Comparison of ENCODE assay signal across 8 cellular contexts in genomic region chr16:27313422-27314160, GRCh38. TPM values are rescaled to one million over a fixed set of nuclear protein-coding genes. Genes with fewer than 3 reads are reported as not detected.
A peak's percentile ranks its signal among the peaks of the same experiment; 100 is the strongest.
DNase-seq lines count a peak whose midpoint lies in the region; ATAC-seq and TF ChIP-seq lines count a peak whose summit lies in the region.

Gene IL4R (plus strand): TSS chr16:27313974. CDS start chr16:27340204, 26,230 bp downstream.

- H3K9ac ChIP-seq in BLaER1 (peak within 1 kb of the TSS; percentile 86), endocrine pancreas (ENCODE audit: control insufficient read depth, insufficient read depth, low read length) (peak within 1 kb of the TSS; percentile 66)

- H3K36me3 ChIP-seq in BLaER1 (no peaks in the 10 kb centered on the region), endocrine pancreas (ENCODE audit: control insufficient read depth, insufficient read depth, low read length) (no peaks in the 10 kb centered on the region), mucosa of descending colon (ENCODE audit: low read depth) (no peaks in the 10 kb centered on the region)

- H3K27me3 ChIP-seq in BLaER1, result peaks cover 6% of the 10 kb centered on the region; the same call in 1 of the 2 replicates
- peaks cover 3% of the 10 kb centered on the region for H3K27me3 ChIP-seq in endocrine pancreas (ENCODE audit: control insufficient read depth, insufficient read depth, low read length)

- peak within 1 kb of the TSS; percentile 83 for H3K27ac ChIP-seq in BLaER1

- H3K4me3 Mint-ChIP-seq in activated CD4-positive, alpha-beta memory T cell treated with anti-CD3 and anti-CD28 coated beads, Interleukin-2, amount 10 ng/mL, durations not matched to agents 7 days and 5 days, result peak within 1 kb of the TSS; percentile 97

- peak within 1 kb of the TSS; percentile 98 for H3K27ac Mint-ChIP-seq in activated CD4-positive, alpha-beta memory T cell treated with anti-CD3 and anti-CD28 coated beads, Interleukin-2, amount 10 ng/mL, durations not matched to agents 7 days and 5 days

- H3K36me3 Mint-ChIP-seq in activated CD4-positive, alpha-beta memory T cell treated with anti-CD3 and anti-CD28 coated beads, Interleukin-2, amount 10 ng/mL, durations not matched to agents 7 days and 5 days (ENCODE audit: low read depth), result peaks cover 45% of the 10 kb centered on the region

- H3K9me3 Mint-ChIP-seq in activated CD4-positive, alpha-beta memory T cell treated with anti-CD3 and anti-CD28 coated beads, Interleukin-2, amount 10 ng/mL, durations not matched to agents 7 days and 5 days, result peaks cover 2% of the 10 kb centered on the region

- H3K4me2 ChIP-seq in BLaER1, result peak within 1 kb of the TSS; percentile 99

- ATAC-seq in GM21360 (IDR thresholded peaks at IDR 0.05; ENCODE audit: unreplicated experiment) (peak; percentile 43), mucosa of descending colon (peak; percentile 78)

- H4K20me1 ChIP-seq in BLaER1, result peaks cover 39% of the 10 kb centered on the region

- CTCF ChIA-PET in activated CD4-positive, alpha-beta memory T cell treated with anti-CD3 and anti-CD28 coated beads, Interleukin-2, amount 10 ng/mL, durations not matched to agents 7 days and 5 days (lab: Charles Lee), result interaction anchor here (0.6 to 1.2 kb wide), 2 partner anchors 10 to 841 kb away, joined by 3 to 4 read pairs; no protein-coding TSS in a partner anchor

- TF ChIP-seq CTCF in LNCaP clone FGC (IDR thresholded peaks at IDR 0.05; ENCODE audit: control insufficient read depth, extremely low read depth, insufficient read depth) (no peak), mucosa of descending colon (IDR thresholded peaks at IDR 0.05) (no peak)

- H3K27me3 Mint-ChIP-seq in activated CD4-positive, alpha-beta memory T cell treated with anti-CD3 and anti-CD28 coated beads, Interleukin-2, amount 10 ng/mL, durations not matched to agents 7 days and 5 days, result peaks cover 8% of the 10 kb centered on the region

- H3K4me1 ChIP-seq in BLaER1 (peaks cover 42% of the 10 kb centered on the region), endocrine pancreas (ENCODE audit: control insufficient read depth, insufficient read depth, low read length) (no peaks in the 10 kb centered on the region), mucosa of descending colon (ENCODE audit: low read depth) (peaks cover 50% of the 10 kb centered on the region)

- DNase-seq in LNCaP clone FGC (ENCODE audit: low read depth) (peak; percentile 46), mucosa of descending colon (peak; percentile 81 to 88 (median 87)), GDM1 (lab: John Stamatoyannopoulos, UW) (no peak)
- DNase-seq in activated CD4-positive, alpha-beta memory T cell treated with anti-CD3 and anti-CD28 coated beads, Interleukin-2, amount 10 ng/mL, durations not matched to agents 7 days and 5 days, result peak; percentile 69
- DNase-seq in stimulated activated CD8-positive, alpha-beta memory T cell treated with anti-CD3 and anti-CD28 coated beads, Interleukin-7, amount 100 ng/mL, for 1 hour (ENCODE audit: low read depth in 2 of 2), result peak; percentile 30 to 38

- peak within 1 kb of the TSS; percentile 95 for H3K4me3 ChIP-seq in BLaER1
- peak within 1 kb of the TSS; percentile 58 for H3K4me3 ChIP-seq in LNCaP clone FGC (ENCODE audit: low read depth, low read length)
- H3K4me3 ChIP-seq in endocrine pancreas (ENCODE audit: control insufficient read depth, insufficient read depth, low read length), result no peak within 1 kb of the TSS
- H3K4me3 ChIP-seq in mucosa of descending colon, result peak within 1 kb of the TSS; percentile 88

- peaks cover 45% of the 10 kb centered on the region for H3K4me1 Mint-ChIP-seq in activated CD4-positive, alpha-beta memory T cell treated with anti-CD3 and anti-CD28 coated beads, Interleukin-2, amount 10 ng/mL, durations not matched to agents 7 days and 5 days

- H3K9me3 ChIP-seq in BLaER1 (no peaks in the 10 kb centered on the region), endocrine pancreas (ENCODE audit: control insufficient read depth, low read length) (no peaks in the 10 kb centered on the region), mucosa of descending colon (no peaks in the 10 kb centered on the region)

- POLR2A ChIA-PET in activated CD4-positive, alpha-beta memory T cell treated with anti-CD3 and anti-CD28 coated beads, Interleukin-2, amount 10 ng/mL, durations not matched to agents 7 days and 5 days (lab: Charles Lee), result interaction anchor here (0.8 to 10.1 kb wide), 8 partner anchors 16 to 109 kb away, joined by 3 to 448 read pairs (median 6); no protein-coding TSS in a partner anchor

- intact Hi-C loops in mucosa of descending colon (cut with DNase I, micrococcal nuclease), result loop anchor here in 1 of 2 donors (10.0 kb wide), 1 partner anchor 79 kb away; no protein-coding TSS in a partner anchor

RNA-seq across cellular contexts. Expression of gene IL4R, which starts in this region (rescaled TPM):
- total RNA-seq in activated CD4-positive, alpha-beta memory T cell treated with anti-CD3 and anti-CD28 coated beads, Interleukin-2, amount 10 ng/mL, durations not matched to agents 7 days and 5 days, result 100 to 1,000 TPM; 257 to 268 TPM
- 100 to 1,000 TPM; 131 to 207 (median 164) TPM for total RNA-seq in mucosa of descending colon
